8 cellular contexts compared by ENCODE assay signal in the genomic region with DNA sequence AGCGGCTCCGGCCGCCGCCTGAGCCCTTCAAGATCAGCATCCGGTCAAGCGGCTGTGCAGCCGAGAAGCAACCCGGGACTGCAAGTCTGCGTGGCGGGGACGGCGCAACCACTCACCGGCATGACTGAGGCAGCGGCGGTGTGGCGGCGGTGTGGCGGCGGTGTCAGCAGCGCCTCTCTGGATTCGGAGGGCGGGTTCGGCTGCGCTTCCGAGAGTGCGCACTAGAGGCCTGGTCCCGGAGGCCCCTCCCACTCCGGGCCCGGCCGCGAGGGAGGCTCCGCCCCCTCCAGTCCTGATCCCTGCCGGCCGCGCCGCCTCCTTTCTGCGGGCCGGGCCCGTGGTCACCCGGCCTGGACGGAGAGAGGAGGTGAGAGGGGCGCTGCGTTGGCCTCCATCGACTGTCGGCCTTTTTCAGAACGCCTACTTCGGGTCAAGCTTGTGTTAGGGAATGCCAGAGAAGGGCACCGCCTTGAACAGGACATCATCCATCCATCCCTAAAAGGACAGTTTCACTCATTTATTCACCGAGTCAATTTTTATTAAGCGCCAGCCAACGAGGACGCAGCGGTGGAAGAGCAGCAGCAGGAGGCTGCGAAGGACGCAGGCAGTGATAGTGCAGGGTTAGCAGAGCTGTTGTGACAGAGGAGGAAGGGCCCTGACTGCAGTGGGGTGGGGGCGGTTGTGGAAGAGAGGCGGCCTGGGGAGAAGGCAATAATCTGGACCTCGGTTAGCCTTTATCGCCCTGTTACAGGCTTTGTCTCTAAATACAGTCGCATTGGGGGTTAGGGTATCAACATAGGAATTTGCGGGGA. TPM values are rescaled to one million over a fixed set of nuclear protein-coding genes. Genes with fewer than 3 reads are reported as not detected.
DNase-seq lines count a peak whose midpoint lies in the region; ATAC-seq and TF ChIP-seq lines count a peak whose summit lies in the region.

A gene with protein sequence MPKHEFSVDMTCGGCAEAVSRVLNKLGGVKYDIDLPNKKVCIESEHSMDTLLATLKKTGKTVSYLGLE (minus strand): TSS at position 202 of the 812 bp plus-strand sequence. CDS start 80 bp downstream, at position 122.

- no peaks in the 10 kb centered on the region for H3K27me3 Mint-ChIP-seq in endodermal cell (ENCODE audit: insufficient read depth)
- no peaks in the 10 kb centered on the region for H3K27me3 Mint-ChIP-seq in mesothelial cell of epicardium (ENCODE audit: low read depth)

- DNase-seq in CMK (ENCODE audit: low read depth) = peak; percentile 59
- peak; percentile 70 for DNase-seq in NT2/D1 (ENCODE audit: low read depth, low spot score)
- DNase-seq in activated CD8-positive, alpha-beta memory T cell treated with anti-CD3 and anti-CD28 coated beads, Interleukin-2, amount 50 U/mL, for 24 hours (ENCODE audit: extremely low read depth) = peak; percentile 63
- DNase-seq in endodermal cell = peak; percentile 97
- peak; percentile 80 to 95 for DNase-seq in mesothelial cell of epicardium (ENCODE audit: low spot score in 2 of 2, unreplicated experiment in 2 of 2)
- peak; percentile 88 for DNase-seq in stimulated activated CD8-positive, alpha-beta memory T cell treated with anti-CD3 and anti-CD28 coated beads, Interleukin-15, amount 100 ng/mL, for 48 hours (ENCODE audit: low read depth in 2 of 2)

- TF ChIP-seq CTCF in endodermal cell (conservative IDR thresholded peaks at IDR 0.05) (peak; percentile 41), mesothelial cell of epicardium (IDR thresholded peaks at IDR 0.05; ENCODE audit: unreplicated experiment) (no peak)

- H3K4me1 ChIP-seq in NT2/D1 (ENCODE audit: insufficient read depth, insufficient read length) (peaks cover 2% of the 10 kb centered on the region), endodermal cell (ENCODE audit: control insufficient read depth, insufficient read depth, low read length) (peaks cover 15% of the 10 kb centered on the region)

- 5 to 16% methylated on average over 31 to 61 of the region's 61 CpGs for WGBS in endodermal cell (ENCODE audit: insufficient coverage in 1 of 2, insufficient read length in 1 of 2), 2 experiments

- ATAC-seq in GM19438 (IDR thresholded peaks at IDR 0.05; ENCODE audit: low read depth, unreplicated experiment) (peak; percentile 94), HG03571 (IDR thresholded peaks at IDR 0.05; ENCODE audit: unreplicated experiment) (peak; percentile 95)

- H3K9me3 Mint-ChIP-seq in endodermal cell (no peaks in the 10 kb centered on the region), mesothelial cell of epicardium (no peaks in the 10 kb centered on the region)

- H3K27me3 ChIP-seq in NT2/D1 (ENCODE audit: insufficient read depth, insufficient read length) (no peaks in the 10 kb centered on the region), endodermal cell (ENCODE audit: control insufficient read depth, insufficient read depth, low read length, poor library complexity, severe bottlenecking) (no peaks in the 10 kb centered on the region)

- H3K36me3 ChIP-seq in NT2/D1 (ENCODE audit: insufficient read depth, insufficient read length, low read length) (peaks cover 1% of the 10 kb centered on the region), endodermal cell (ENCODE audit: control insufficient read depth, insufficient read depth, low read length) (peaks cover under 1% of the 10 kb centered on the region)

- H3K9ac ChIP-seq in NT2/D1 (ENCODE audit: insufficient read length, low read depth) = peak within 1 kb of the TSS; percentile 87
- peak within 1 kb of the TSS; percentile 83 for H3K9ac ChIP-seq in endodermal cell (ENCODE audit: extremely low read depth, low read length, poor library complexity, severe bottlenecking)

- H3K4me3 Mint-ChIP-seq in endodermal cell = peak within 1 kb of the TSS; percentile 85
- peak within 1 kb of the TSS; percentile 83 for H3K4me3 Mint-ChIP-seq in mesothelial cell of epicardium

- peak within 1 kb of the TSS; percentile 45 for H3K27ac ChIP-seq in endodermal cell (ENCODE audit: low read depth, low read length)

- peak within 1 kb of the TSS; percentile 73 for H3K4me3 ChIP-seq in NT2/D1 (ENCODE audit: insufficient read length, low read depth)
- peak within 1 kb of the TSS; percentile 94 for H3K4me3 ChIP-seq in endodermal cell (ENCODE audit: low read length)

- H3K4me1 Mint-ChIP-seq in endodermal cell = peaks cover 26% of the 10 kb centered on the region
- peaks cover 30% of the 10 kb centered on the region for H3K4me1 Mint-ChIP-seq in mesothelial cell of epicardium

- H3K27ac Mint-ChIP-seq in endodermal cell (peak within 1 kb of the TSS; percentile 95), mesothelial cell of epicardium (peak within 1 kb of the TSS; percentile 93)

- H3K9me3 ChIP-seq in NT2/D1 (ENCODE audit: insufficient read depth, low read length) = no peaks in the 10 kb centered on the region
- H3K9me3 ChIP-seq in endodermal cell (ENCODE audit: control insufficient read depth, low read length) = no peaks in the 10 kb centered on the region

- H3K36me3 Mint-ChIP-seq in endodermal cell (ENCODE audit: low read depth) = peaks cover 3% of the 10 kb centered on the region
- H3K36me3 Mint-ChIP-seq in mesothelial cell of epicardium = peaks cover under 1% of the 10 kb centered on the region

RNA-seq across cellular contexts. Expression of the gene that starts here (rescaled TPM):
- total RNA-seq in endodermal cell (100 to 1,000 TPM; 105 to 129 TPM), mesothelial cell of epicardium (92.6 to 101 TPM (median 97.1 TPM) in 3 replicates)
- polyA plus RNA-seq in endodermal cell (2013, experiment 1 of 2) = 102 TPM
- polyA plus RNA-seq in endodermal cell (2013, experiment 2 of 2) = 98.4 TPM

Comparison
In these comparisons a context has a peak if more than half of its experiments do, and no peak if none do; other contexts are left out.
1. Peak in every context shown above with its lines: DNase-seq, ATAC-seq, H3K4me3 ChIP-seq and H3K27ac ChIP-seq.